ENCODE assay signal across 8 cellular contexts in the genomic region with DNA sequence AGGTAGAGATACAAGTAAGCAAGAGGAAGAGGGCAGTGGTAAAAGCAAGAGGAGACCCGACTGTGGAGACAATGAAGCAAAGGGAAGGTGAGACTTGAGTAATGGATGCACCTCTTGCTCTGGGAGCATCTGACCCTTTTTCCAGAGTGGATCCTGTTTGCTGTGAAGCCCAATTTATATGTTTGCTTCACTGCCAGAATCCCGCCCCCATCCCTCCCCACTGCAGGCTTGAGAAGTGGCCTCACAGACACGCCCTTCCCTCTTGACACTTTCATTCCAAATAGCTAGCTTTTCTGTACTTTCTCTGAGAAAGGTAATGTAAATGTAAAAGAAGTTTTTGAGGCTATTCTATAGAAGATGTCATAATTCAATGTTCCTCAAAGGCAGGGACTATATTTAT. TPM values are rescaled to one million over a fixed set of nuclear protein-coding genes. Genes with fewer than 3 reads are reported as not detected.
A peak's percentile ranks its signal among the peaks of the same experiment; 100 is the strongest.
DNase-seq lines count a peak whose midpoint lies in the region; ATAC-seq, FAIRE-seq and TF ChIP-seq lines count a peak whose summit lies in the region.

No MANE protein-coding gene starts in this region.

- FAIRE-seq in K562 (lab: Jason Lieb, UNC) = no peak

- no peaks in the 10 kb centered on the region for H4K20me1 ChIP-seq in K562 (replicated peaks; ENCODE audit: control insufficient read depth, insufficient read depth, low read length)

- H3K27me3 Mint-ChIP-seq in CD4-positive, CD25-positive, alpha-beta regulatory T cell = peaks cover 22% of the 10 kb centered on the region
- peaks cover 0 to 33% (median 9%) of the 10 kb centered on the region in 5 donors for H3K27me3 Mint-ChIP-seq in naive thymus-derived CD4-positive, alpha-beta T cell

- no peak overlapping the region for H3K27ac ChIP-seq in CD4-positive, CD25-positive, alpha-beta regulatory T cell (ENCODE audit: insufficient read depth, low read length, poor library complexity, severe bottlenecking)
- H3K27ac ChIP-seq in KOPT-K1 (ENCODE audit: low read depth, low read length, poor library complexity, severe bottlenecking) = peak overlapping the region; percentile 39
- peak overlapping the region; percentile 42; the same call in 1 of the 3 replicates for H3K27ac ChIP-seq in K562 (ENCODE audit: extremely low read depth, low read depth, low read length)
- no peak overlapping the region for H3K27ac ChIP-seq in naive thymus-derived CD4-positive, alpha-beta T cell (ENCODE audit: low read depth, low read length)

- H2AFZ ChIP-seq in K562 (ENCODE audit: low read depth, low read length) = peak overlapping the region; percentile 90

- peak overlapping the region in 1 of 3 donors; percentile 92 for H3K27ac Mint-ChIP-seq in CD4-positive, CD25-positive, alpha-beta regulatory T cell
- H3K27ac Mint-ChIP-seq in naive thymus-derived CD4-positive, alpha-beta T cell = peak overlapping the region in 6 of 9 donors; percentile 63 to 95 (median 82)

- CTCF ChIA-PET in K562 (lab: Yijun Ruan, JAX; ENCODE audit: low intra/inter-chr PET ratio) = no interaction called here
- CTCF ChIA-PET in naive thymus-derived CD4-positive, alpha-beta T cell (lab: Charles Lee) = no interaction called here

- no peak for TF ChIP-seq EP300 in K562 (IDR thresholded peaks at IDR 0.05; ENCODE audit: low read length)

- WGBS in K562 (ENCODE audit: insufficient coverage, low coverage, missing lambda C conversion rate) = 0% methylated on average over 3 of the region's 3 CpGs

- no TSS peak for BruUV-seq in K562 (replicated peaks; lab: Mats Ljungman, UMichigan)

- no peak for TF ChIP-seq CTCF in K562 (IDR thresholded peaks at IDR 0.05 in 2 of 3, conservative IDR thresholded peaks at IDR 0.05 in 1 of 3; ENCODE audit: insufficient read depth in 2 of 3, low read depth in 1 of 3, low read length in 3 of 3)

- H3K36me3 ChIP-seq in CD4-positive, CD25-positive, alpha-beta regulatory T cell (ENCODE audit: control insufficient read depth, insufficient read depth, low read length) = no peaks in the 10 kb centered on the region
- peaks cover 12% of the 10 kb centered on the region for H3K36me3 ChIP-seq in KOPT-K1 (ENCODE audit: insufficient read depth, low read length)
- H3K36me3 ChIP-seq in K562 (ENCODE audit: control insufficient read depth, insufficient read depth, low read length) = peaks cover 9% of the 10 kb centered on the region; the same call in 2 of the 3 replicates
- peaks cover 0 to 7% (median 0%) of the 10 kb centered on the region in 3 experiments for H3K36me3 ChIP-seq in naive thymus-derived CD4-positive, alpha-beta T cell (ENCODE audit: control insufficient read depth in 2 of 3, insufficient read depth in 3 of 3, low read length in 3 of 3)

- ATAC-seq in CD4-positive, CD25-positive, alpha-beta regulatory T cell (ENCODE audit: low read depth in 2 of 2) = no peak
- peak; percentile 62 for ATAC-seq in K562
- no peak for ATAC-seq in naive thymus-derived CD4-positive, alpha-beta T cell
- ATAC-seq in left lobe of liver = no peak

- H3K4me1 ChIP-seq in CD4-positive, CD25-positive, alpha-beta regulatory T cell (ENCODE audit: control insufficient read depth, insufficient read depth, low read length, poor library complexity, severe bottlenecking) = peaks cover 9% of the 10 kb centered on the region
- peaks cover 7 to 26% of the 10 kb centered on the region in 2 experiments; a peak in 4 of 5 replicates for H3K4me1 ChIP-seq in K562 (replicated peaks in 1 of 2; ENCODE audit: control insufficient read depth in 2 of 2, insufficient read depth in 2 of 2, low read length in 2 of 2)
- peaks cover 0 to 3% of the 10 kb centered on the region in 2 donors for H3K4me1 ChIP-seq in naive thymus-derived CD4-positive, alpha-beta T cell (ENCODE audit: control insufficient read depth in 2 of 2, insufficient read depth in 2 of 2, low read length in 2 of 2)

- peak overlapping the region; percentile 77 for H3K4me3 ChIP-seq in CD4-positive, CD25-positive, alpha-beta regulatory T cell (ENCODE audit: low read depth, low read length)
- H3K4me3 ChIP-seq in K562 = peak overlapping the region; percentile 57
- H3K4me3 ChIP-seq in naive thymus-derived CD4-positive, alpha-beta T cell (ENCODE audit: low read length) = peak overlapping the region; percentile 85

- peak overlapping the region; percentile 12 to 53; a peak in 1 of 4 replicates for H3K9ac ChIP-seq in K562 (ENCODE audit: insufficient read depth in 1 of 2, low read depth in 2 of 2, low read length in 2 of 2)

- H3K9me3 ChIP-seq in CD4-positive, CD25-positive, alpha-beta regulatory T cell (ENCODE audit: control insufficient read depth in 2 of 2, low read length in 2 of 2) = no peaks in the 10 kb centered on the region
- no peaks in the 10 kb centered on the region for H3K9me3 ChIP-seq in KOPT-K1 (ENCODE audit: insufficient read depth, low read length, poor library complexity, severe bottlenecking)
- no peaks in the 10 kb centered on the region for H3K9me3 ChIP-seq in K562 (replicated peaks; ENCODE audit: control insufficient read depth, insufficient read depth, low read depth, low read length)
- H3K9me3 ChIP-seq in naive thymus-derived CD4-positive, alpha-beta T cell (ENCODE audit: control insufficient read depth in 2 of 3, low read length in 3 of 3) = no peaks in the 10 kb centered on the region

- intact Hi-C loops in K562 (cut with micrococcal nuclease) = no loop called here
- intact Hi-C loops in naive thymus-derived CD4-positive, alpha-beta T cell (cut with micrococcal nuclease) = no loop called here

- no peaks in the 10 kb centered on the region for H3K9me1 ChIP-seq in K562 (ENCODE audit: control insufficient read depth, insufficient read depth, low read length)

- peak overlapping the region; percentile 88 to 98 (median 98) for H3K4me3 Mint-ChIP-seq in CD4-positive, CD25-positive, alpha-beta regulatory T cell
- peak overlapping the region; percentile 91 to 100 (median 98) for H3K4me3 Mint-ChIP-seq in naive thymus-derived CD4-positive, alpha-beta T cell

- no peak for TF ChIP-seq POLR2A in K562 (conservative IDR thresholded peaks at IDR 0.05)

- no peak for TF ChIP-seq RAD21 in K562 (CRISPR knock-in tag; conservative IDR thresholded peaks at IDR 0.05 in 1 of 2, IDR thresholded peaks at IDR 0.05 in 1 of 2)

- peaks cover 5% of the 10 kb centered on the region for H3K36me3 Mint-ChIP-seq in CD4-positive, CD25-positive, alpha-beta regulatory T cell
- peaks cover 0 to 5% (median 1%) of the 10 kb centered on the region in 5 donors for H3K36me3 Mint-ChIP-seq in naive thymus-derived CD4-positive, alpha-beta T cell

- peaks cover 3% of the 10 kb centered on the region for H3K27me3 ChIP-seq in CD4-positive, CD25-positive, alpha-beta regulatory T cell (ENCODE audit: control insufficient read depth, insufficient read depth, low read length)
- H3K27me3 ChIP-seq in K562 (ENCODE audit: control insufficient read depth in 2 of 2, insufficient read depth in 2 of 2, low read length in 2 of 2) = no peaks in the 10 kb centered on the region
- H3K27me3 ChIP-seq in naive thymus-derived CD4-positive, alpha-beta T cell (ENCODE audit: control insufficient read depth in 2 of 2, insufficient read depth in 2 of 2, low read length in 2 of 2) = no peaks in the 10 kb centered on the region

- POLR2A ChIA-PET in K562 (lab: Yijun Ruan, JAX) = interaction anchor here (0.6 to 2.6 kb wide), 9 partner anchors 8 to 171 kb away, joined by 3 to 24 read pairs (median 3); a partner anchor contains a TSS
- POLR2A ChIA-PET in naive thymus-derived CD4-positive, alpha-beta T cell (lab: Charles Lee) = interaction anchor here (0.6 to 1.8 kb wide), 4 partner anchors 10 to 1741 kb away, joined by 3 to 7 read pairs (median 3); a partner anchor contains a TSS

- in situ Hi-C loops in K562 (cut with MboI) = no loop called here

- DNase-seq in CD4-positive, CD25-positive, alpha-beta regulatory T cell = no peak
- peak; percentile 37 to 61 (median 43) for DNase-seq in K562 (ENCODE audit: extremely low read depth in 1 of 4, low spot score in 3 of 4)
- DNase-seq in naive thymus-derived CD4-positive, alpha-beta T cell = no peak
- DNase-seq in DMS153 (lab: John Stamatoyannopoulos, UW) = no peak
- no peak for DNase-seq in left lobe of liver (ENCODE audit: low spot score)
- DNase-seq in SIG-M5 (lab: John Stamatoyannopoulos, UW) = no peak
- DNase-seq in globus pallidus (ENCODE audit: low spot score) = no peak

- H3K4me1 Mint-ChIP-seq in CD4-positive, CD25-positive, alpha-beta regulatory T cell = peaks cover 17 to 28% (median 18%) of the 10 kb centered on the region in 4 donors
- H3K4me1 Mint-ChIP-seq in naive thymus-derived CD4-positive, alpha-beta T cell = peaks cover 13 to 25% (median 24%) of the 10 kb centered on the region in 7 donors

- peaks cover 0 to 2% (median 0%) of the 10 kb centered on the region in 7 donors for H3K9me3 Mint-ChIP-seq in CD4-positive, CD25-positive, alpha-beta regulatory T cell
- H3K9me3 Mint-ChIP-seq in naive thymus-derived CD4-positive, alpha-beta T cell = no peaks in the 10 kb centered on the region

- H3K4me2 ChIP-seq in K562 (ENCODE audit: insufficient read depth, low read length) = peak overlapping the region; percentile 94

- peaks cover 21% of the 10 kb centered on the region; the same call in 2 of the 3 replicates for H3K79me2 ChIP-seq in K562 (ENCODE audit: control insufficient read depth, insufficient read depth, low read length)

RNA-seq across cellular contexts. Expression of a gene that starts 0.7 kb away (rescaled TPM):
- total RNA-seq in CD4-positive, CD25-positive, alpha-beta regulatory T cell = 13.6 TPM
- 1 to 10 TPM; 4.6 to 6.4 (median 5.4) TPM for polyA plus RNA-seq in CD4-positive, CD25-positive, alpha-beta regulatory T cell
- 73.6 and 118 TPM in 2 replicates for total RNA-seq in K562 (2011; cell fraction: chromatin; rRNA removed; ENCODE audit: low replicate concordance)
- 56.4 and 58.7 TPM in 2 replicates for total RNA-seq in K562 (2011; cell fraction: nucleolus; rRNA removed)
- 64.6 and 72.1 TPM in 2 replicates for total RNA-seq in K562 (2011; cell fraction: nucleoplasm; rRNA removed)
- total RNA-seq in K562 (2014; rRNA removed) (24.1 and 29.4 TPM in 2 replicates), K562 (2014; rRNA removed; fragmentation: Illumina TruSeq; extraction: Trizol) (31.7 and 33.4 TPM in 2 replicates), K562 (2015; rRNA removed; fragmentation: Illumina TruSeq; extraction: Trizol) (21.8 and 24.3 TPM in 2 replicates), K562 (2021) (35.2 and 39.9 TPM in 2 replicates), left lobe of liver (5.4 TPM)
- polyA plus RNA-seq in K562 (2011; rRNA removed) (30.6 and 36.2 TPM in 2 replicates), K562 (2014; fragmentation: Illumina TruSeq; extraction: Trizol) (27.7 and 33.0 TPM in 2 replicates), K562 (2014; fragmentation: Nextera tagmentation; extraction: Ambion mirVana) (10 to 100 TPM; 16.5 to 36.8 TPM), K562 (2014; rRNA removed) (26.3 and 27.5 TPM in 2 replicates)
- polyA plus RNA-seq in K562 (2011; cell fraction: cytosol; rRNA removed) = 29.1 and 31.3 TPM in 2 replicates
- polyA plus RNA-seq in K562 (2011; cell fraction: nucleus; rRNA removed) = 57.6 and 66.5 TPM in 2 replicates
- 32.7 and 38.4 TPM in 2 replicates for polyA plus RNA-seq in K562 (2012)
- polyA minus RNA-seq in K562 (2011; rRNA and poly(A)+ RNA removed) = 37.5 and 45.1 TPM in 2 replicates
- 20.0 and 20.3 TPM in 2 replicates for polyA minus RNA-seq in K562 (2011; cell fraction: cytosol; rRNA and poly(A)+ RNA removed)
- 20.7 and 28.1 TPM in 2 replicates for polyA minus RNA-seq in K562 (2011; cell fraction: nucleus; rRNA and poly(A)+ RNA removed)
- 10 to 100 TPM; 11.7 to 20.3 (median 14.5) TPM for total RNA-seq in naive thymus-derived CD4-positive, alpha-beta T cell
- 1 to 10 TPM; 5.1 to 6.3 TPM for polyA plus RNA-seq in naive thymus-derived CD4-positive, alpha-beta T cell

RNA-seq across cellular contexts. Expression of a gene that starts 12.6 kb away (rescaled TPM):
- total RNA-seq in CD4-positive, CD25-positive, alpha-beta regulatory T cell = 25.1 TPM
- 10 to 100 TPM; 10.7 to 14.6 (median 12.0) TPM for polyA plus RNA-seq in CD4-positive, CD25-positive, alpha-beta regulatory T cell
- total RNA-seq in K562 (2011; cell fraction: chromatin; rRNA removed; ENCODE audit: low replicate concordance) = 50.0 and 112 TPM in 2 replicates
- 24.0 and 36.5 TPM in 2 replicates for total RNA-seq in K562 (2011; cell fraction: nucleolus; rRNA removed)
- 41.8 and 50.5 TPM in 2 replicates for total RNA-seq in K562 (2011; cell fraction: nucleoplasm; rRNA removed)
- total RNA-seq in K562 (2014; rRNA removed) (23.3 and 24.0 TPM in 2 replicates), K562 (2014; rRNA removed; fragmentation: Illumina TruSeq; extraction: Trizol) (44.0 and 48.4 TPM in 2 replicates), K562 (2015; rRNA removed; fragmentation: Illumina TruSeq; extraction: Trizol) (46.7 and 48.5 TPM in 2 replicates), K562 (2021) (36.3 and 38.4 TPM in 2 replicates), left lobe of liver (3.9 TPM)
- polyA plus RNA-seq in K562 (2011; rRNA removed) (42.1 and 59.0 TPM in 2 replicates), K562 (2014; fragmentation: Illumina TruSeq; extraction: Trizol) (34.3 and 37.6 TPM in 2 replicates), K562 (2014; fragmentation: Nextera tagmentation; extraction: Ambion mirVana) (10 to 100 TPM; 15.5 to 19.3 TPM), K562 (2014; rRNA removed) (20.5 and 26.5 TPM in 2 replicates)
- 18.7 and 27.0 TPM in 2 replicates for polyA plus RNA-seq in K562 (2011; cell fraction: cytosol; rRNA removed)
- polyA plus RNA-seq in K562 (2011; cell fraction: nucleus; rRNA removed) = 25.3 and 26.7 TPM in 2 replicates
- 17.8 and 20.0 TPM in 2 replicates for polyA plus RNA-seq in K562 (2012)
- polyA minus RNA-seq in K562 (2011; rRNA and poly(A)+ RNA removed) = 84.6 and 89.5 TPM in 2 replicates
- 26.4 and 28.7 TPM in 2 replicates for polyA minus RNA-seq in K562 (2011; cell fraction: cytosol; rRNA and poly(A)+ RNA removed)
- polyA minus RNA-seq in K562 (2011; cell fraction: nucleus; rRNA and poly(A)+ RNA removed) = 26.0 and 48.1 TPM in 2 replicates
- total RNA-seq in naive thymus-derived CD4-positive, alpha-beta T cell = 10 to 100 TPM; 16.9 to 41.9 (median 31.5) TPM
- 10 to 100 TPM; 12.0 to 13.7 TPM for polyA plus RNA-seq in naive thymus-derived CD4-positive, alpha-beta T cell

RNA-seq across cellular contexts. Expression of a gene that starts 38.8 kb away (rescaled TPM):
- 46.6 TPM for total RNA-seq in CD4-positive, CD25-positive, alpha-beta regulatory T cell
- 100 to 1,000 TPM in 1 of 4 donors, 10 to 100 TPM in 3; 73.2 to 121 (median 90.0) TPM for polyA plus RNA-seq in CD4-positive, CD25-positive, alpha-beta regulatory T cell
- total RNA-seq in K562 (2011; cell fraction: chromatin; rRNA removed; ENCODE audit: low replicate concordance) = 29.0 and 38.0 TPM in 2 replicates
- 15.8 and 18.7 TPM in 2 replicates for total RNA-seq in K562 (2011; cell fraction: nucleolus; rRNA removed)
- total RNA-seq in K562 (2011; cell fraction: nucleoplasm; rRNA removed) = 25.8 and 32.9 TPM in 2 replicates
- total RNA-seq in K562 (2014; rRNA removed) (13.3 and 24.2 TPM in 2 replicates), K562 (2014; rRNA removed; fragmentation: Illumina TruSeq; extraction: Trizol) (19.6 and 30.6 TPM in 2 replicates), K562 (2015; rRNA removed; fragmentation: Illumina TruSeq; extraction: Trizol) (18.9 and 21.2 TPM in 2 replicates), K562 (2021) (18.6 and 21.6 TPM in 2 replicates), left lobe of liver (24.7 TPM)
- polyA plus RNA-seq in K562 (2011; rRNA removed) (25.1 and 26.2 TPM in 2 replicates), K562 (2014; fragmentation: Illumina TruSeq; extraction: Trizol) (19.8 and 21.0 TPM in 2 replicates), K562 (2014; fragmentation: Nextera tagmentation; extraction: Ambion mirVana) (10 to 100 TPM; 20.0 to 29.0 TPM), K562 (2014; rRNA removed) (15.8 and 24.4 TPM in 2 replicates)
- 19.1 and 23.0 TPM in 2 replicates for polyA plus RNA-seq in K562 (2011; cell fraction: cytosol; rRNA removed)
- polyA plus RNA-seq in K562 (2011; cell fraction: nucleus; rRNA removed) = 13.0 and 17.0 TPM in 2 replicates
- polyA plus RNA-seq in K562 (2012) = 17.3 and 20.3 TPM in 2 replicates
- 21.1 and 22.8 TPM in 2 replicates for polyA minus RNA-seq in K562 (2011; rRNA and poly(A)+ RNA removed)
- polyA minus RNA-seq in K562 (2011; cell fraction: cytosol; rRNA and poly(A)+ RNA removed) = 10.3 and 18.6 TPM in 2 replicates
- polyA minus RNA-seq in K562 (2011; cell fraction: nucleus; rRNA and poly(A)+ RNA removed) = 10.5 and 11.2 TPM in 2 replicates
- 10 to 100 TPM; 42.9 to 75.9 (median 54.9) TPM for total RNA-seq in naive thymus-derived CD4-positive, alpha-beta T cell
- 10 to 100 TPM; 71.5 to 93.5 TPM for polyA plus RNA-seq in naive thymus-derived CD4-positive, alpha-beta T cell

Comparison
In these comparisons a context has a peak if more than half of its experiments do, and no peak if none do; other contexts are left out.
1. DNase-seq: peak in K562 (4 of 4); none in CD4-positive, CD25-positive, alpha-beta regulatory T cell (0 of 3), naive thymus-derived CD4-positive, alpha-beta T cell (0 of 9), DMS153 (single experiment), left lobe of liver (single experiment), SIG-M5 (single experiment) and globus pallidus (single experiment).
2. H3K27ac ChIP-seq: peak in KOPT-K1 (single experiment) and K562 (single experiment); none in CD4-positive, CD25-positive, alpha-beta regulatory T cell (single experiment) and naive thymus-derived CD4-positive, alpha-beta T cell (single experiment).
3. Peak in every context shown above with its lines, with median percentiles within 50 percentile points of each other: H3K4me3 ChIP-seq.